Comparison of ENCODE assay signal across 18 cellular contexts in the genomic region with DNA sequence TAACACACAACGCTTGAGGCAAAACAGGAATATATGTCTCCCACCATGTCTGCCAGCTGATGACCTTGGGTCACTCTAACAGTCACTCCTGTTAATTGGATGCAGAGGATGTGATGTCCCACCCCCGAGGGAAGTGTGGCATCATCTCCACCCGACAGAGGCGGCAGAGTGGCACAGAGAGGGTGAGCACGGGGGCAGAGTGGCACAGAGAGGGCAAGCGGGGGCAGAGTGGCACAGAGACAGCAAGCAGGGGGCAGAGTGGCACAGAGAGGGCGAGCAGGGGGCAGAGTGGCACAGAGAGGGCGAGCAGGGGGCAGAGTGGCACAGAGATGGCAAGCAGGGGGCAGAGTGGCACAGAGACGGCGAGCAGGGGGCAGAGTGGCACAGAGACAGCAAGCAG. TPM values are rescaled to one million over a fixed set of nuclear protein-coding genes. Genes with fewer than 3 reads are reported as not detected.
A peak's percentile ranks its signal among the peaks of the same experiment; 100 is the strongest.
DNase-seq lines count a peak whose midpoint lies in the region; ATAC-seq and TF ChIP-seq lines count a peak whose summit lies in the region.
"Had no signal": no experiment of that assay in that cellular context is flagged by ENCODE, and none has a peak within 500 bp of the region (broad histone marks: within the 10 kb centered on the region; RNA-seq: fewer than 3 reads in every experiment).

No MANE protein-coding gene starts in this region.

- H3K4me3 ChIP-seq in spleen (no peak overlapping the region), colonic mucosa (no peak overlapping the region)
- H3K4me3 ChIP-seq: BLaER1, HAP-1 had no signal

- TF ChIP-seq POLR2A in spleen (IDR thresholded peaks at IDR 0.05) = no peak

- H3K27ac ChIP-seq in spleen (no peak overlapping the region), colonic mucosa (no peak overlapping the region)
- H3K27ac ChIP-seq: BLaER1, HL-60 had no signal

- WGBS in spleen, 5 donors = 63 to 80% (median 72%) methylated on average over 10 of the region's 10 CpGs

- DNase-seq in natural killer cell treated with Interleukin-12 subunit alpha and Interleukin-12 subunit beta and Interleukin-15 and Interleukin-18, amount 100 ng/mL, for 72 hours (ENCODE audit: low spot score) = peak; percentile 15
- DNase-seq in natural killer cell (no peak), head of caudate nucleus (peak in 27 of 42 donors; percentile 13 to 81 (median 53)), mesenteric fat pad (ENCODE audit: low spot score) (peak; percentile 41), spleen (peak; percentile 56), hepatic stellate cell (ENCODE audit: low spot score) (no peak), colonic mucosa (no peak)
- DNase-seq: 8988T; AML-193; CD4-positive, CD25-positive, alpha-beta regulatory T cell; DMS53; GF-D8; HFFc6; IMR-90 had no signal

- H3K4me1 ChIP-seq in spleen (peaks cover 0 to 8% (median 0%) of the 10 kb centered on the region in 6 donors), colonic mucosa (no peaks in the 10 kb centered on the region)
- H3K4me1 ChIP-seq: HAP-1 had no signal

- H3K27me3 ChIP-seq in spleen (replicated peaks in 1 of 7) (no peaks in the 10 kb centered on the region), colonic mucosa (no peaks in the 10 kb centered on the region)
- H3K27me3 ChIP-seq: BLaER1 had no signal

- no peaks in the 10 kb centered on the region for H3K9me3 Mint-ChIP-seq in natural killer cell treated with Interleukin-12 subunit alpha and Interleukin-12 subunit beta and Interleukin-15 and Interleukin-18, amount 100 ng/mL, for 72 hours
- H3K9me3 Mint-ChIP-seq in natural killer cell = no peaks in the 10 kb centered on the region
- H3K9me3 Mint-ChIP-seq: HFFc6 had no signal

- no peak overlapping the region for H3K27ac Mint-ChIP-seq in natural killer cell treated with Interleukin-12 subunit alpha and Interleukin-12 subunit beta and Interleukin-15 and Interleukin-18, amount 100 ng/mL, for 72 hours
- H3K27ac Mint-ChIP-seq in natural killer cell = no peak overlapping the region
- H3K27ac Mint-ChIP-seq: CD4-positive, CD25-positive, alpha-beta regulatory T cell; HFFc6 had no signal

- no peak overlapping the region for H3K4me3 Mint-ChIP-seq in natural killer cell treated with Interleukin-12 subunit alpha and Interleukin-12 subunit beta and Interleukin-15 and Interleukin-18, amount 100 ng/mL, for 72 hours
- H3K4me3 Mint-ChIP-seq in natural killer cell = no peak overlapping the region
- H3K4me3 Mint-ChIP-seq: CD4-positive, CD25-positive, alpha-beta regulatory T cell; HFFc6 had no signal

- ATAC-seq in natural killer cell treated with Interleukin-12 subunit alpha and Interleukin-12 subunit beta and Interleukin-15 and Interleukin-18, amount 100 ng/mL, for 72 hours = no peak
- no peak for ATAC-seq in natural killer cell
- ATAC-seq in GM21619 (IDR thresholded peaks at IDR 0.05; ENCODE audit: unreplicated experiment) = no peak

- no peaks in the 10 kb centered on the region for H3K4me1 Mint-ChIP-seq in natural killer cell treated with Interleukin-12 subunit alpha and Interleukin-12 subunit beta and Interleukin-15 and Interleukin-18, amount 100 ng/mL, for 72 hours (ENCODE audit: low read depth in 2 of 2)
- no peaks in the 10 kb centered on the region for H3K4me1 Mint-ChIP-seq in natural killer cell
- H3K4me1 Mint-ChIP-seq: CD4-positive, CD25-positive, alpha-beta regulatory T cell had no signal

- no peak overlapping the region for H3K9ac ChIP-seq in colonic mucosa (ENCODE audit: low read depth in 2 of 2, low read length in 2 of 2)
- H3K9ac ChIP-seq: BLaER1 had no signal

- H3K9me3 ChIP-seq in spleen = no peaks in the 10 kb centered on the region
- no peaks in the 10 kb centered on the region for H3K9me3 ChIP-seq in colonic mucosa
- H3K9me3 ChIP-seq: BLaER1, HAP-1 had no signal

- no peak for TF ChIP-seq CTCF in natural killer cell (IDR thresholded peaks at IDR 0.05)
- TF ChIP-seq CTCF in spleen (IDR thresholded peaks at IDR 0.05 in 8 of 11, conservative IDR thresholded peaks at IDR 0.05 in 3 of 11) = no peak
- no peak for TF ChIP-seq CTCF in colonic mucosa (IDR thresholded peaks at IDR 0.05)

- no peaks in the 10 kb centered on the region for H3K36me3 Mint-ChIP-seq in natural killer cell treated with Interleukin-12 subunit alpha and Interleukin-12 subunit beta and Interleukin-15 and Interleukin-18, amount 100 ng/mL, for 72 hours
- H3K36me3 Mint-ChIP-seq in natural killer cell = no peaks in the 10 kb centered on the region
- H3K36me3 Mint-ChIP-seq: CD4-positive, CD25-positive, alpha-beta regulatory T cell had no signal

- H3K36me3 ChIP-seq in spleen (no peaks in the 10 kb centered on the region), colonic mucosa (no peaks in the 10 kb centered on the region)
- H3K36me3 ChIP-seq: HAP-1 had no signal

- peaks cover 0 to 2% of the 10 kb centered on the region in 2 donors for H3K27me3 Mint-ChIP-seq in natural killer cell treated with Interleukin-12 subunit alpha and Interleukin-12 subunit beta and Interleukin-15 and Interleukin-18, amount 100 ng/mL, for 72 hours
- H3K27me3 Mint-ChIP-seq in natural killer cell (ENCODE audit: low read depth in 2 of 2) = no peaks in the 10 kb centered on the region

- intact Hi-C loops in natural killer cell (cut with micrococcal nuclease) = no loop called here
- intact Hi-C loops in head of caudate nucleus (cut with DNase I) = no loop called here
- intact Hi-C loops in spleen (cut with DNase I; ENCODE audit: low total_unique reads) = no loop called here
- intact Hi-C loops in colonic mucosa (cut with DNase I) = no loop called here

RNA-seq across cellular contexts. Expression of a gene that starts 44.3 kb away (rescaled TPM):
- 1 to 10 TPM in 1 of 2 donors, under 1 TPM in 1; 0.81 to 1.8 TPM for total RNA-seq in natural killer cell treated with Interleukin-12 subunit alpha and Interleukin-12 subunit beta and Interleukin-15 and Interleukin-18, amount 100 ng/mL, for 72 hours
- under 1 TPM; 0.24 to 0.68 (median 0.60) TPM for total RNA-seq in natural killer cell
- not detected for total RNA-seq in mesenteric fat pad
- total RNA-seq in spleen = under 1 TPM; 0.32 to 0.69 (median 0.52) TPM
- polyA plus RNA-seq in spleen = under 1 TPM; 0.06 to 0.35 (median 0.26) TPM
- total RNA-seq in colonic mucosa = under 1 TPM; 0.10 to 0.13 TPM
- total RNA-seq: HFFc6, IMR-90 had no signal

Comparison
In these comparisons a context has a peak if more than half of its experiments do, and no peak if none do; other contexts are left out.
1. DNase-seq: peak in natural killer cell treated with Interleukin-12 subunit alpha and Interleukin-12 subunit beta and Interleukin-15 and Interleukin-18, amount 100 ng/mL, for 72 hours (single experiment), head of caudate nucleus (27 of 42), mesenteric fat pad (single experiment) and spleen (single experiment); none in natural killer cell (single experiment), hepatic stellate cell (single experiment) and colonic mucosa (single experiment).